ENCODE assay signal across 9 cellular contexts in genomic region chr2:120224256-120224655, GRCh38. TPM values are rescaled to one million over a fixed set of nuclear protein-coding genes. Genes with fewer than 3 reads are reported as not detected.
DNase-seq lines count a peak whose midpoint lies in the region; ATAC-seq and TF ChIP-seq lines count a peak whose summit lies in the region.
"Had no signal": no experiment of that assay in that cellular context is flagged by ENCODE, and none has a peak within 500 bp of the region (broad histone marks: within the 10 kb centered on the region; RNA-seq: fewer than 3 reads in every experiment).

No MANE protein-coding gene starts in this region.

- H2BK120ac ChIP-seq in mesendoderm (ENCODE audit: low read depth, low read length), result no peak overlapping the region

- peaks cover 7% of the 10 kb centered on the region for H3K79me1 ChIP-seq in mesendoderm (ENCODE audit: low read length)

- no peaks in the 10 kb centered on the region for H3K4me1 ChIP-seq in mesendoderm (ENCODE audit: control insufficient read depth, low read depth, low read length)
- H3K4me1 ChIP-seq in gastroesophageal sphincter, result peaks cover 0 to 63% (median 10%) of the 10 kb centered on the region in 3 donors

- no peak overlapping the region for H3K9ac ChIP-seq in mesendoderm (ENCODE audit: low read length)

- H3K36me3 ChIP-seq in mesendoderm (ENCODE audit: control insufficient read depth, insufficient read depth, low read length) (no peaks in the 10 kb centered on the region), gastroesophageal sphincter (peaks cover 0 to 13% of the 10 kb centered on the region in 2 donors)

- no peak for TF ChIP-seq EP300 in gastroesophageal sphincter (IDR thresholded peaks at IDR 0.05)

- H3K27ac ChIP-seq in mesendoderm (ENCODE audit: low read depth, low read length) (no peak overlapping the region), gastroesophageal sphincter (peak overlapping the region in 2 of 4 donors; percentile 93 to 97)

- H3K4me2 ChIP-seq in mesendoderm (ENCODE audit: low read length), result no peak overlapping the region

- intact Hi-C loops in cardiac septum (cut with DNase I) (loop anchor here (5.0 kb wide), 1 partner anchor 88 kb away; no protein-coding TSS in a partner anchor), left ventricle myocardium superior (cut with micrococcal nuclease) (no loop called here)

- H3K27me3 Mint-ChIP-seq in activated naive CD8-positive, alpha-beta T cell, result no peaks in the 10 kb centered on the region
- peaks cover 19% of the 10 kb centered on the region for H3K27me3 Mint-ChIP-seq in type B pancreatic cell

- peaks cover 18% of the 10 kb centered on the region for H3K36me3 Mint-ChIP-seq in activated naive CD8-positive, alpha-beta T cell
- peaks cover 27% of the 10 kb centered on the region for H3K36me3 Mint-ChIP-seq in type B pancreatic cell

- H4K8ac ChIP-seq in mesendoderm (ENCODE audit: low read depth, low read length), result no peak overlapping the region

- H2BK5ac ChIP-seq in mesendoderm (ENCODE audit: low read length), result no peak overlapping the region

- peak overlapping the region; percentile 81 for H3K4me3 Mint-ChIP-seq in activated naive CD8-positive, alpha-beta T cell
- H3K4me3 Mint-ChIP-seq in type B pancreatic cell, result peak overlapping the region; percentile 88

- H3K56ac ChIP-seq in mesendoderm (ENCODE audit: low read length), result peak overlapping the region; percentile 82

- no peaks in the 10 kb centered on the region for H3K27me3 ChIP-seq in mesendoderm (ENCODE audit: insufficient read depth, low read length, poor library complexity)
- no peaks in the 10 kb centered on the region for H3K27me3 ChIP-seq in gastroesophageal sphincter
- H3K27me3 ChIP-seq: SJSA1 had no signal

- no peak overlapping the region for H3K18ac ChIP-seq in mesendoderm (ENCODE audit: low read length)

- H3K4ac ChIP-seq in mesendoderm (ENCODE audit: low read depth, low read length), result no peak overlapping the region

- peaks cover 68% of the 10 kb centered on the region for H3K4me1 Mint-ChIP-seq in activated naive CD8-positive, alpha-beta T cell (ENCODE audit: low read depth)
- peaks cover 17% of the 10 kb centered on the region for H3K4me1 Mint-ChIP-seq in type B pancreatic cell (ENCODE audit: unreplicated experiment)

- no CpG with 5 or more reads among the region's 13 CpGs for WGBS in mesendoderm (ENCODE audit: extremely low coverage, insufficient coverage, low lambda C conversion rate)
- WGBS in gastroesophageal sphincter (ENCODE audit: low coverage in 1 of 2), 2 donors, result 90 to 100% methylated on average over 2 of the region's 13 CpGs

- H3K9me3 Mint-ChIP-seq in activated naive CD8-positive, alpha-beta T cell (ENCODE audit: low read depth), result no peaks in the 10 kb centered on the region
- H3K9me3 Mint-ChIP-seq in type B pancreatic cell, result peaks cover 4% of the 10 kb centered on the region

- peaks cover 6% of the 10 kb centered on the region for H3K79me2 ChIP-seq in mesendoderm (ENCODE audit: control insufficient read depth, insufficient read depth, low read length)

- DNase-seq in cardiac septum (ENCODE audit: low spot score), result peak; percentile 75
- DNase-seq in left ventricle myocardium superior, result no peak
- no peak for DNase-seq in mesendoderm
- no peak for DNase-seq in type B pancreatic cell (ENCODE audit: extremely low spot score, unreplicated experiment)
- DNase-seq in GM13976 (ENCODE audit: low spot score), result no peak

- H3K23ac ChIP-seq in mesendoderm (ENCODE audit: low read length), result no peak overlapping the region

- H3K27ac Mint-ChIP-seq in activated naive CD8-positive, alpha-beta T cell, result peak overlapping the region; percentile 83
- peak overlapping the region; percentile 72 for H3K27ac Mint-ChIP-seq in type B pancreatic cell

- H3K9me3 ChIP-seq in gastroesophageal sphincter, result peaks cover 0 to 6% (median 0%) of the 10 kb centered on the region in 3 donors

- H2AK5ac ChIP-seq in mesendoderm (ENCODE audit: low read length), result no peak overlapping the region

- TF ChIP-seq CTCF in type B pancreatic cell (conservative IDR thresholded peaks at IDR 0.05), result no peak
- no peak for TF ChIP-seq CTCF in gastroesophageal sphincter (IDR thresholded peaks at IDR 0.05)
- TF ChIP-seq CTCF in GM13976 (IDR thresholded peaks at IDR 0.05; ENCODE audit: borderline replicate concordance, control extremely low read depth, extremely low read depth, insufficient read depth, missing control alignments), result no peak

- H4K5ac ChIP-seq in mesendoderm (ENCODE audit: low read length), result no peak overlapping the region

- no peak overlapping the region for H3K4me3 ChIP-seq in mesendoderm (ENCODE audit: low read length)
- H3K4me3 ChIP-seq in gastroesophageal sphincter, result peak overlapping the region in 1 of 2 donors; percentile 70

- in situ Hi-C loops in GM13976 (cut with MboI; ENCODE audit: low sequenced_read_pairs, unreplicated experiment), result loop anchor here (10.0 kb wide), 1 partner anchor 71 kb away; no protein-coding TSS in a partner anchor

- H2BK15ac ChIP-seq in mesendoderm (replicated peaks; ENCODE audit: low read depth), result no peak overlapping the region

- ATAC-seq in left ventricle myocardium superior, result no peak
- ATAC-seq in gastroesophageal sphincter, result no peak
- no peak for ATAC-seq in HG02884 (IDR thresholded peaks at IDR 0.05; ENCODE audit: unreplicated experiment)

- TF ChIP-seq POLR2A in gastroesophageal sphincter (IDR thresholded peaks at IDR 0.05), result no peak

RNA-seq across cellular contexts. Expression of gene TMEM185B, which starts 1.1 kb away (rescaled TPM):
- total RNA-seq in cardiac septum, result 22.7 TPM
- total RNA-seq in left ventricle myocardium superior, result 22.9 TPM
- polyA plus RNA-seq in mesendoderm (2013, experiment 1 of 2), result 13.8 TPM
- 14.3 TPM for polyA plus RNA-seq in mesendoderm (2013, experiment 2 of 2)
- 23.0 and 27.2 TPM in 2 replicates for total RNA-seq in type B pancreatic cell (ENCODE audit: low replicate concordance)
- 10 to 100 TPM; 22.8 to 28.9 (median 25.3) TPM for total RNA-seq in gastroesophageal sphincter

RNA-seq across cellular contexts. Expression of gene RALB, which starts 28.4 kb away (rescaled TPM):
- 49.9 TPM for total RNA-seq in cardiac septum
- total RNA-seq in left ventricle myocardium superior, result 52.6 TPM
- polyA plus RNA-seq in mesendoderm (2013, experiment 1 of 2), result 12.0 TPM
- polyA plus RNA-seq in mesendoderm (2013, experiment 2 of 2), result 11.6 TPM
- total RNA-seq in type B pancreatic cell (ENCODE audit: low replicate concordance), result 40.4 and 48.1 TPM in 2 replicates
- 10 to 100 TPM; 35.5 to 56.6 (median 53.4) TPM for total RNA-seq in gastroesophageal sphincter
